In the genomic region with DNA sequence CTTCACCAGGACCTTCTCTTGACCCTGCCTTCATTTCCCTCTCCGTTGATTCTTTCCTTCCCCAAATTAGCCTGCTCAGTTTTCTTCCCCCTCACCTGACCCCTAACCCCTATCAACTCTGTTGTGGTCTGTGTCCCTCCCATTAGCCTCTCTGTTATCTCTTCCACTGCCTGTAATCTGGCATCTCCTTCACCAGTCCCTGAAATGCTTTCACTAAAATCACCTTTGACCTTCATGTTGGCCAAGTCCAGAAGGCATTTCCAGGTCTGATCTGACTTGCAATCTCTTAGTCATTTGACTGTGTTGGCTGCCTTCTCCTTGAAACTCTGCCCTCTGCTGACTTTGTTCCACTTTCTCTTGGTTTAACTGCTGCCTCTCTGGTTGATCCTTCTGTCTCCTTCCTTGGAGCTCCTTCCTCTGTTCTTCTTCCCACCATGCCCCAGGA, we compare ENCODE assay signal across 8 cellular contexts. TPM values are rescaled to one million over a fixed set of nuclear protein-coding genes. Genes with fewer than 3 reads are reported as not detected.
A peak's percentile ranks its signal among the peaks of the same experiment; 100 is the strongest.
DNase-seq lines count a peak whose midpoint lies in the region; ATAC-seq and TF ChIP-seq lines count a peak whose summit lies in the region.

No MANE protein-coding gene starts in this region.

- H3K9me3 Mint-ChIP-seq in activated CD8-positive, alpha-beta memory T cell treated with anti-CD3 and anti-CD28 coated beads, Interleukin-2, amount 10 ng/mL, durations not matched to agents 7 days and 5 days (ENCODE audit: low read depth): no peaks in the 10 kb centered on the region
- H3K9me3 Mint-ChIP-seq in immature natural killer cell: no peaks in the 10 kb centered on the region
- no peaks in the 10 kb centered on the region for H3K9me3 Mint-ChIP-seq in stimulated activated memory B cell treated with anti-CD40 and anti-IgM and Interleukin-4, amounts not matched to agents 10 μg/mL and 1 μg/mL and 100 μg/mL, for 72 hours

- no peaks in the 10 kb centered on the region for H3K27me3 ChIP-seq in ascending aorta

- peaks cover 7% of the 10 kb centered on the region for H3K36me3 Mint-ChIP-seq in activated CD8-positive, alpha-beta memory T cell treated with anti-CD3 and anti-CD28 coated beads, Interleukin-2, amount 10 ng/mL, durations not matched to agents 7 days and 5 days
- peaks cover 3 to 15% (median 5%) of the 10 kb centered on the region in 3 donors for H3K36me3 Mint-ChIP-seq in immature natural killer cell
- H3K36me3 Mint-ChIP-seq in stimulated activated memory B cell treated with anti-CD40 and anti-IgM and Interleukin-4, amounts not matched to agents 10 μg/mL and 1 μg/mL and 100 μg/mL, for 72 hours: peaks cover 14% of the 10 kb centered on the region

- peaks cover 0 to 17% of the 10 kb centered on the region in 2 donors for H3K4me1 ChIP-seq in ascending aorta

- TF ChIP-seq CTCF in ascending aorta (IDR thresholded peaks at IDR 0.05): peak in 1 of 3 experiments; percentile 39

- peaks cover 19% of the 10 kb centered on the region for H3K27me3 Mint-ChIP-seq in activated CD8-positive, alpha-beta memory T cell treated with anti-CD3 and anti-CD28 coated beads, Interleukin-2, amount 10 ng/mL, durations not matched to agents 7 days and 5 days
- H3K27me3 Mint-ChIP-seq in immature natural killer cell (ENCODE audit: low read depth in 3 of 3): peaks cover 7 to 9% (median 8%) of the 10 kb centered on the region in 3 donors
- peaks cover 30% of the 10 kb centered on the region for H3K27me3 Mint-ChIP-seq in stimulated activated memory B cell treated with anti-CD40 and anti-IgM and Interleukin-4, amounts not matched to agents 10 μg/mL and 1 μg/mL and 100 μg/mL, for 72 hours

- intact Hi-C loops in ascending aorta (cut with DNase I): no loop called here

- peaks cover 20% of the 10 kb centered on the region for H3K4me1 Mint-ChIP-seq in activated CD8-positive, alpha-beta memory T cell treated with anti-CD3 and anti-CD28 coated beads, Interleukin-2, amount 10 ng/mL, durations not matched to agents 7 days and 5 days
- peaks cover 18 to 27% of the 10 kb centered on the region in 2 donors for H3K4me1 Mint-ChIP-seq in immature natural killer cell
- peaks cover 23% of the 10 kb centered on the region for H3K4me1 Mint-ChIP-seq in stimulated activated memory B cell treated with anti-CD40 and anti-IgM and Interleukin-4, amounts not matched to agents 10 μg/mL and 1 μg/mL and 100 μg/mL, for 72 hours

- peak overlapping the region; percentile 62 to 73 for H3K27ac ChIP-seq in ascending aorta

- no peaks in the 10 kb centered on the region for H3K9me3 ChIP-seq in ascending aorta

- CTCF ChIA-PET in activated CD8-positive, alpha-beta memory T cell treated with anti-CD3 and anti-CD28 coated beads, Interleukin-2, amount 10 ng/mL, durations not matched to agents 7 days and 5 days (lab: Charles Lee): interaction anchor here (0.9 to 16.1 kb wide), 7 partner anchors 8 to 293 kb away, joined by 3 to 292 read pairs (median 5); a partner anchor contains a TSS

- ATAC-seq in activated CD8-positive, alpha-beta memory T cell treated with anti-CD3 and anti-CD28 coated beads, Interleukin-2, amount 10 ng/mL, durations not matched to agents 7 days and 5 days: peak; percentile 63
- peak; percentile 82 for ATAC-seq in stimulated activated memory B cell treated with anti-CD40 and anti-IgM and Interleukin-4, amounts not matched to agents 10 μg/mL and 1 μg/mL and 100 μg/mL, for 72 hours
- ATAC-seq in GM21786 (IDR thresholded peaks at IDR 0.05; ENCODE audit: unreplicated experiment) (no peak), GM21619 (IDR thresholded peaks at IDR 0.05; ENCODE audit: unreplicated experiment) (no peak)

- H3K36me3 ChIP-seq in ascending aorta: peaks cover 12 to 22% of the 10 kb centered on the region in 2 donors

- H3K27ac Mint-ChIP-seq in activated CD8-positive, alpha-beta memory T cell treated with anti-CD3 and anti-CD28 coated beads, Interleukin-2, amount 10 ng/mL, durations not matched to agents 7 days and 5 days: no peak overlapping the region
- peak overlapping the region in 2 of 6 donors; percentile 4 to 6 for H3K27ac Mint-ChIP-seq in immature natural killer cell
- peak overlapping the region; percentile 70 for H3K27ac Mint-ChIP-seq in stimulated activated memory B cell treated with anti-CD40 and anti-IgM and Interleukin-4, amounts not matched to agents 10 μg/mL and 1 μg/mL and 100 μg/mL, for 72 hours

- H3K4me3 ChIP-seq in ascending aorta: peak overlapping the region; percentile 54 to 60

- no peak for DNase-seq in activated CD8-positive, alpha-beta memory T cell treated with anti-CD3 and anti-CD28 coated beads, Interleukin-2, amount 10 ng/mL, durations not matched to agents 7 days and 5 days
- DNase-seq in activated CD8-positive, alpha-beta memory T cell treated with anti-CD3 and anti-CD28 coated beads for 24 hours: no peak
- peak; percentile 49 for DNase-seq in NAMALWA (ENCODE audit: low spot score)
- DNase-seq in ascending aorta (ENCODE audit: low spot score in 2 of 2): peak in 1 of 2 donors; percentile 71
- peak in 1 of 3 donors; percentile 19 for DNase-seq in immature natural killer cell

- peak overlapping the region; percentile 62 for H3K4me3 Mint-ChIP-seq in activated CD8-positive, alpha-beta memory T cell treated with anti-CD3 and anti-CD28 coated beads, Interleukin-2, amount 10 ng/mL, durations not matched to agents 7 days and 5 days
- H3K4me3 Mint-ChIP-seq in immature natural killer cell: peak overlapping the region; percentile 53 to 90 (median 84)
- peak overlapping the region; percentile 88 for H3K4me3 Mint-ChIP-seq in stimulated activated memory B cell treated with anti-CD40 and anti-IgM and Interleukin-4, amounts not matched to agents 10 μg/mL and 1 μg/mL and 100 μg/mL, for 72 hours

RNA-seq across cellular contexts. Expression of a gene that starts 28.2 kb away (rescaled TPM):
- total RNA-seq in activated CD8-positive, alpha-beta memory T cell treated with anti-CD3 and anti-CD28 coated beads, Interleukin-2, amount 10 ng/mL, durations not matched to agents 7 days and 5 days: 10 to 100 TPM; 46.3 to 67.3 TPM
- total RNA-seq in ascending aorta: 173 TPM
- polyA plus RNA-seq in immature natural killer cell: 10 to 100 TPM in 2 of 3 donors, 1 to 10 TPM in 1; 8.5 to 27.4 (median 16.5) TPM

RNA-seq across cellular contexts. Expression of a gene that starts 32.6 kb away (rescaled TPM):
- not detected for total RNA-seq in activated CD8-positive, alpha-beta memory T cell treated with anti-CD3 and anti-CD28 coated beads, Interleukin-2, amount 10 ng/mL, durations not matched to agents 7 days and 5 days
- total RNA-seq in ascending aorta: not detected
- under 1 TPM in 1 of 3 donors, not detected in 2; 0.24 TPM for polyA plus RNA-seq in immature natural killer cell

RNA-seq across cellular contexts. Expression of a gene that starts 51.7 kb away (rescaled TPM):
- total RNA-seq in activated CD8-positive, alpha-beta memory T cell treated with anti-CD3 and anti-CD28 coated beads, Interleukin-2, amount 10 ng/mL, durations not matched to agents 7 days and 5 days: under 1 TPM; 0.53 to 0.66 TPM
- 6.7 TPM for total RNA-seq in ascending aorta
- polyA plus RNA-seq in immature natural killer cell: 1 to 10 TPM in 2 of 3 donors, under 1 TPM in 1; 0.50 to 4.2 (median 2.6) TPM

Comparison
In these comparisons a context has a peak if more than half of its experiments do, and no peak if none do; other contexts are left out.
1. ATAC-seq: peak in activated CD8-positive, alpha-beta memory T cell treated with anti-CD3 and anti-CD28 coated beads, Interleukin-2, amount 10 ng/mL, durations not matched to agents 7 days and 5 days (single experiment) and stimulated activated memory B cell treated with anti-CD40 and anti-IgM and Interleukin-4, amounts not matched to agents 10 μg/mL and 1 μg/mL and 100 μg/mL, for 72 hours (single experiment); none in GM21786 (single experiment) and GM21619 (single experiment).
2. Peak in every context shown above with its lines, with median percentiles within 50 percentile points of each other: H3K4me3 Mint-ChIP-seq.